Comparison of ENCODE assay signal across 8 cellular contexts in genomic region chr6:43575772-43576551, GRCh38. TPM values are rescaled to one million over a fixed set of nuclear protein-coding genes. Genes with fewer than 3 reads are reported as not detected.
A peak's percentile ranks its signal among the peaks of the same experiment; 100 is the strongest.
DNase-seq lines count a peak whose midpoint lies in the region; ATAC-seq and TF ChIP-seq lines count a peak whose summit lies in the region.

TSS of gene POLH (plus strand) at chr6:43576185. CDS start at chr6:43582320, 6,135 bp downstream.
TSS of gene XPO5 (minus strand) at chr6:43576038. CDS start at chr6:43575864, 174 bp downstream.

- peaks cover 8% of the 10 kb centered on the region for H3K9me3 ChIP-seq in BLaER1

- peak within 1 kb of the TSS; percentile 90 for H3K27ac Mint-ChIP-seq in activated CD4-positive, alpha-beta T cell treated with anti-CD3 and anti-CD28 coated beads, Interleukin-2, amount 10 ng/mL, durations not matched to agents 24 days and 14 days

- H3K4me3 ChIP-seq in BLaER1 (peak within 1 kb of the TSS; percentile 88), coronary artery (peak within 1 kb of the TSS; percentile 96)

- no peaks in the 10 kb centered on the region for H3K27me3 Mint-ChIP-seq in activated CD4-positive, alpha-beta T cell treated with anti-CD3 and anti-CD28 coated beads, Interleukin-2, amount 10 ng/mL, durations not matched to agents 24 days and 14 days

- DNase-seq in NCI-H526 treated with DMSO at 0.1 percent for 48 hours (lab: John Stamatoyannopoulos, UW) (peak; percentile 86), coronary artery (ENCODE audit: low spot score) (peak; percentile 90), left colon (peak; percentile 89 to 95)
- DNase-seq in activated CD4-positive, alpha-beta T cell treated with anti-CD3 and anti-CD28 coated beads, Interleukin-2, amount 10 ng/mL, durations not matched to agents 24 days and 14 days: peak; percentile 98
- peak; percentile 84 to 90 for DNase-seq in stimulated activated CD4-positive, alpha-beta T cell treated with anti-CD3 and anti-CD28 coated beads, Interleukin-1b, Interleukin-23, amount 100 ng/mL, for 4 hours (ENCODE audit: low read depth in 2 of 2)

- H3K27ac ChIP-seq in BLaER1 (peak within 1 kb of the TSS; percentile 82), coronary artery (peak within 1 kb of the TSS; percentile 26 to 81)

- H3K4me2 ChIP-seq in BLaER1: peak within 1 kb of the TSS; percentile 95

- TF ChIP-seq CTCF in coronary artery (IDR thresholded peaks at IDR 0.05): no peak

- H3K4me1 Mint-ChIP-seq in activated CD4-positive, alpha-beta T cell treated with anti-CD3 and anti-CD28 coated beads, Interleukin-2, amount 10 ng/mL, durations not matched to agents 24 days and 14 days: peaks cover 46% of the 10 kb centered on the region

- H3K36me3 ChIP-seq in BLaER1: peaks cover 34% of the 10 kb centered on the region

- H3K36me3 Mint-ChIP-seq in activated CD4-positive, alpha-beta T cell treated with anti-CD3 and anti-CD28 coated beads, Interleukin-2, amount 10 ng/mL, durations not matched to agents 24 days and 14 days (ENCODE audit: low read depth): peaks cover 45% of the 10 kb centered on the region

- H3K9ac ChIP-seq in BLaER1: peak within 1 kb of the TSS; percentile 82

- peaks cover 46% of the 10 kb centered on the region for H4K20me1 ChIP-seq in BLaER1

- H3K9me3 Mint-ChIP-seq in activated CD4-positive, alpha-beta T cell treated with anti-CD3 and anti-CD28 coated beads, Interleukin-2, amount 10 ng/mL, durations not matched to agents 24 days and 14 days: no peaks in the 10 kb centered on the region

- no peaks in the 10 kb centered on the region for H3K27me3 ChIP-seq in BLaER1

- peak within 1 kb of the TSS; percentile 95 for H3K4me3 Mint-ChIP-seq in activated CD4-positive, alpha-beta T cell treated with anti-CD3 and anti-CD28 coated beads, Interleukin-2, amount 10 ng/mL, durations not matched to agents 24 days and 14 days

- peak; percentile 87 for ATAC-seq in GM19328 (IDR thresholded peaks at IDR 0.05; ENCODE audit: unreplicated experiment)
- ATAC-seq in HG03469 (IDR thresholded peaks at IDR 0.05; ENCODE audit: unreplicated experiment): peak; percentile 50
- ATAC-seq in left colon: peak; percentile 97

- intact Hi-C loops in activated CD4-positive, alpha-beta T cell treated with anti-CD3 and anti-CD28 coated beads, Interleukin-2, amount 10 ng/mL, durations not matched to agents 24 days and 14 days (cut with micrococcal nuclease): loop anchor here (2.0 to 10.0 kb wide), 5 partner anchors 53 to 669 kb away; partner anchors contain the start of genes GTPBP2, HSP90AB1, POLR1C and SRF
- intact Hi-C loops in left colon (cut with DNase I, micrococcal nuclease): no loop called here

- H3K4me1 ChIP-seq in BLaER1: peaks cover 31% of the 10 kb centered on the region

RNA-seq across cellular contexts. Expression of gene POLH, which starts in this region (rescaled TPM):
- 34.2 and 37.9 TPM in 2 replicates for total RNA-seq in activated CD4-positive, alpha-beta T cell treated with anti-CD3 and anti-CD28 coated beads, Interleukin-2, amount 10 ng/mL, durations not matched to agents 24 days and 14 days
- total RNA-seq in left colon: 10 to 100 TPM; 11.2 to 11.3 TPM

RNA-seq across cellular contexts. Expression of gene XPO5, which starts in this region (rescaled TPM):
- 143 and 145 TPM in 2 replicates for total RNA-seq in activated CD4-positive, alpha-beta T cell treated with anti-CD3 and anti-CD28 coated beads, Interleukin-2, amount 10 ng/mL, durations not matched to agents 24 days and 14 days
- 10 to 100 TPM; 20.0 to 23.2 TPM for total RNA-seq in left colon

Comparison
In these comparisons a context has a peak if more than half of its experiments do, and no peak if none do; other contexts are left out.
1. Peak in every context shown above with its lines: DNase-seq, ATAC-seq, H3K4me3 ChIP-seq and H3K27ac ChIP-seq.